14 cellular contexts compared by ENCODE assay signal in genomic region chr5:107485184-107485583, GRCh38.
DNase-seq lines count a peak whose midpoint lies in the region; ATAC-seq lines count a peak whose summit lies in the region.
"Had no signal": no experiment of that assay in that cellular context is flagged by ENCODE, and none has a peak within 500 bp of the region (broad histone marks: within the 10 kb centered on the region; RNA-seq: fewer than 3 reads in every experiment).

No MANE protein-coding gene starts in this region.

- no peak for DNase-seq in central memory CD8-positive, alpha-beta T cell (ENCODE audit: low spot score in 2 of 2)
- DNase-seq in GM19240 (ENCODE audit: insufficient read length, low spot score), result no peak
- no peak for DNase-seq in NCI-H2171 treated with DMSO at 0.1 percent for 48 hours (lab: John Stamatoyannopoulos, UW)
- no peak for DNase-seq in middle frontal gyrus (ENCODE audit: extremely low spot score, low spot score)
- DNase-seq in activated T-cell treated with anti-CD3 and anti-CD28 coated beads, Interleukin-2, amount 50 U/mL, for 24 hours, result no peak
- DNase-seq: activated CD4-positive, alpha-beta memory T cell treated with anti-CD3 and anti-CD28 coated beads, Interleukin-2, amount 10 ng/mL, durations not matched to agents 7 days and 5 days; cerebellar nuclear complex; Karpas-422; stimulated activated naive CD8-positive, alpha-beta T cell treated with anti-CD3 and anti-CD28 coated beads, Interleukin-15, Interleukin-2, amounts not matched to agents 100 U/mL and 50 U/mL, for 24 hours had no signal

- no peak overlapping the region for H3K4me3 Mint-ChIP-seq in central memory CD8-positive, alpha-beta T cell
- no peak overlapping the region for H3K4me3 Mint-ChIP-seq in activated T-cell treated with anti-CD3 and anti-CD28 coated beads, Interleukin-2, amount 50 U/mL, for 24 hours
- H3K4me3 Mint-ChIP-seq: activated CD4-positive, alpha-beta memory T cell treated with anti-CD3 and anti-CD28 coated beads, Interleukin-2, amount 10 ng/mL, durations not matched to agents 7 days and 5 days; mesothelial cell of epicardium had no signal

- peak; percentile 87 for ATAC-seq in GM18867 (IDR thresholded peaks at IDR 0.05; ENCODE audit: unreplicated experiment)
- peak; percentile 55 for ATAC-seq in GM21576 (IDR thresholded peaks at IDR 0.05; ENCODE audit: unreplicated experiment)
- peak; percentile 67 for ATAC-seq in HG03064 (IDR thresholded peaks at IDR 0.05; ENCODE audit: low read depth, unreplicated experiment)
- no peak for ATAC-seq in central memory CD8-positive, alpha-beta T cell (replicated peaks; ENCODE audit: extremely low read depth, poor library complexity, severe bottlenecking)
- ATAC-seq: activated naive CD4-positive, alpha-beta T cell treated with anti-CD3 and anti-CD28 coated beads, Interleukin-2, amount 50 U/mL, for 72 hours; stimulated activated naive CD8-positive, alpha-beta T cell treated with anti-CD3 and anti-CD28 coated beads, Interleukin-15, Interleukin-2, amounts not matched to agents 100 U/mL and 50 U/mL, for 24 hours had no signal

- H3K4me1 Mint-ChIP-seq in central memory CD8-positive, alpha-beta T cell, result peaks cover 46% of the 10 kb centered on the region
- H3K4me1 Mint-ChIP-seq in activated T-cell treated with anti-CD3 and anti-CD28 coated beads, Interleukin-2, amount 50 U/mL, for 24 hours (ENCODE audit: low read depth), result peaks cover 22% of the 10 kb centered on the region

- H3K9me3 Mint-ChIP-seq in central memory CD8-positive, alpha-beta T cell, result peaks cover 11% of the 10 kb centered on the region
- peaks cover 18% of the 10 kb centered on the region for H3K9me3 Mint-ChIP-seq in activated T-cell treated with anti-CD3 and anti-CD28 coated beads, Interleukin-2, amount 50 U/mL, for 24 hours
- H3K9me3 Mint-ChIP-seq: mesothelial cell of epicardium had no signal

- H3K36me3 Mint-ChIP-seq in central memory CD8-positive, alpha-beta T cell (ENCODE audit: insufficient read depth), result peaks cover 6% of the 10 kb centered on the region
- no peaks in the 10 kb centered on the region for H3K36me3 Mint-ChIP-seq in activated T-cell treated with anti-CD3 and anti-CD28 coated beads, Interleukin-2, amount 50 U/mL, for 24 hours (ENCODE audit: low read depth)
- H3K36me3 Mint-ChIP-seq: mesothelial cell of epicardium had no signal

- no peaks in the 10 kb centered on the region for H3K27me3 Mint-ChIP-seq in central memory CD8-positive, alpha-beta T cell
- peaks cover 33% of the 10 kb centered on the region for H3K27me3 Mint-ChIP-seq in activated T-cell treated with anti-CD3 and anti-CD28 coated beads, Interleukin-2, amount 50 U/mL, for 24 hours

- peak overlapping the region; percentile 95 for H3K27ac Mint-ChIP-seq in central memory CD8-positive, alpha-beta T cell (ENCODE audit: low read depth)
- H3K27ac Mint-ChIP-seq in activated T-cell treated with anti-CD3 and anti-CD28 coated beads, Interleukin-2, amount 50 U/mL, for 24 hours, result no peak overlapping the region
- H3K27ac Mint-ChIP-seq: activated CD4-positive, alpha-beta memory T cell treated with anti-CD3 and anti-CD28 coated beads, Interleukin-2, amount 10 ng/mL, durations not matched to agents 7 days and 5 days; activated naive CD4-positive, alpha-beta T cell treated with anti-CD3 and anti-CD28 coated beads, Interleukin-2, amount 50 U/mL, for 72 hours; mesothelial cell of epicardium had no signal
